Comparison of ENCODE assay signal across 16 cellular contexts in the genomic region with DNA sequence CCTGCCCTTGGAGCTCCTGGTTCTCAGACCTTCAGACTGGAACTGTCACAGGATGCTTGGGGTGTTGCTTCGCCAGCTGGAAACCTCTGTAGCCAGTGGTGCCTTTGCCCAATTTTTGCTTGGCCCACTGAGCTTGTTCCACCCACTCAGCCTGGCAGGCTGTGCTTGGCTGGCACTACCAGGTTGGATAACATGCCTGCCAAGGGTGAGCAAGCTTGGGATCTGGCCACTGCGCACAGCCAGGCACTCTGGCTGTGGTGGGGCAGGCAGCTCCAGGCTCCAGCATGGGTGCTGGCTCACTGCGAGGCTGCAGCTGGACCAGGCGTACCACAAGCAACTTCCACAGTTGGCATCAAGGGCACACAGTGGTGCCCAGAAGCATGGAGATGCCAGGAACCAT.
DNase-seq lines count a peak whose midpoint lies in the region; ATAC-seq and TF ChIP-seq lines count a peak whose summit lies in the region.
"Had no signal": no experiment of that assay in that cellular context is flagged by ENCODE, and none has a peak within 500 bp of the region (broad histone marks: within the 10 kb centered on the region; RNA-seq: fewer than 3 reads in every experiment).

No MANE protein-coding gene starts in this region.

- no peak overlapping the region for H3K4me3 Mint-ChIP-seq in chondrocyte (ENCODE audit: unreplicated experiment)
- H3K4me3 Mint-ChIP-seq: CD14-positive monocyte; CD8-positive, alpha-beta memory T cell; GM23338; HFFc6 had no signal

- H3K23ac ChIP-seq in neuronal stem cell (ENCODE audit: low read depth, low read length, poor library complexity), result no peak overlapping the region

- no peak overlapping the region for H3K4ac ChIP-seq in neuronal stem cell (ENCODE audit: low read length)

- no CpG with 5 or more reads among the region's 4 CpGs for WGBS in neuronal stem cell (ENCODE audit: extremely low coverage in 2 of 2, insufficient read length in 2 of 2, insufficient replicate concordance in 1 of 2), 2 donors

- no peak overlapping the region for H2BK12ac ChIP-seq in neuronal stem cell (ENCODE audit: low read length)

- no peak overlapping the region for H2AFZ ChIP-seq in neuronal stem cell (ENCODE audit: low read length)
- H2AFZ ChIP-seq: GM23338 had no signal

- H3K27me3 ChIP-seq in MG63, result no peaks in the 10 kb centered on the region
- H3K27me3 ChIP-seq in neuronal stem cell (ENCODE audit: control insufficient read depth in 3 of 3, insufficient read depth in 3 of 3, low read depth in 1 of 3, low read length in 3 of 3), result no peaks in the 10 kb centered on the region

- H3K9me3 ChIP-seq in MG63 (no peaks in the 10 kb centered on the region; the same call in 1 of the 2 replicates), neuronal stem cell (replicated peaks in 1 of 2; ENCODE audit: control insufficient read depth in 2 of 2, insufficient read depth in 1 of 2, low read depth in 1 of 2, low read length in 2 of 2) (no peaks in the 10 kb centered on the region)
- H3K9me3 ChIP-seq: Caco-2, HAP-1 had no signal

- no peak for TF ChIP-seq CTCF in chondrocyte (IDR thresholded peaks at IDR 0.05)

- intact Hi-C loops in left ventricle myocardium superior (cut with micrococcal nuclease), result no loop called here

- H2BK15ac ChIP-seq in neuronal stem cell (ENCODE audit: low read length), result no peak overlapping the region

- H2AK5ac ChIP-seq in neuronal stem cell (ENCODE audit: low read depth, low read length), result no peak overlapping the region

- no peaks in the 10 kb centered on the region for H3K4me1 Mint-ChIP-seq in chondrocyte (ENCODE audit: low read depth)
- H3K4me1 Mint-ChIP-seq: CD14-positive monocyte; CD8-positive, alpha-beta memory T cell; GM23338 had no signal

- H3K4me1 ChIP-seq in neuronal stem cell (ENCODE audit: control insufficient read depth in 2 of 2, insufficient read depth in 1 of 2, low read depth in 1 of 2, low read length in 2 of 2), result no peaks in the 10 kb centered on the region
- H3K4me1 ChIP-seq: Caco-2, HAP-1 had no signal

- no peaks in the 10 kb centered on the region for H3K36me3 Mint-ChIP-seq in chondrocyte (ENCODE audit: low read depth)
- H3K36me3 Mint-ChIP-seq: CD14-positive monocyte; CD8-positive, alpha-beta memory T cell had no signal

- no peak overlapping the region for H4K91ac ChIP-seq in neuronal stem cell (ENCODE audit: low read depth, low read length, poor library complexity)

- H3K27ac Mint-ChIP-seq in chondrocyte (ENCODE audit: unreplicated experiment), result no peak overlapping the region
- H3K27ac Mint-ChIP-seq: CD14-positive monocyte; CD8-positive, alpha-beta memory T cell; GM23338; HFFc6 had no signal

- no peaks in the 10 kb centered on the region for H3K9me3 Mint-ChIP-seq in chondrocyte (ENCODE audit: low read depth)
- H3K9me3 Mint-ChIP-seq: GM23338 had no signal

- no peak overlapping the region for H3K4me2 ChIP-seq in neuronal stem cell (ENCODE audit: insufficient read depth, low read length, poor library complexity, severe bottlenecking)
- H3K4me2 ChIP-seq: GM23338 had no signal

- DNase-seq in MG63 (peak; percentile 93), chondrocyte (ENCODE audit: low spot score) (peak; percentile 58), left ventricle myocardium superior (peak; percentile 53), neuronal stem cell (ENCODE audit: low spot score) (no peak), GOT3 (lab: John Stamatoyannopoulos, UW) (no peak), T-helper 1 cell (no peak)
- DNase-seq in activated CD4-positive, alpha-beta T cell treated with anti-CD3 and anti-CD28 coated beads for 48 hours, result no peak
- DNase-seq: Caco-2; CD8-positive, alpha-beta memory T cell; DND-41; GDM1; HFFc6 had no signal

- no peak overlapping the region for H2BK120ac ChIP-seq in neuronal stem cell (ENCODE audit: low read depth, low read length)

- H3K18ac ChIP-seq in neuronal stem cell (ENCODE audit: low read length), result peak overlapping the region; percentile 29

- H4K8ac ChIP-seq in neuronal stem cell (ENCODE audit: low read depth, low read length), result no peak overlapping the region

- no peak overlapping the region for H3K9ac ChIP-seq in neuronal stem cell (ENCODE audit: low read depth, low read length, poor library complexity)

- no peak overlapping the region for H2BK5ac ChIP-seq in neuronal stem cell (ENCODE audit: low read length)

- no peaks in the 10 kb centered on the region for H3K79me1 ChIP-seq in neuronal stem cell (ENCODE audit: low read depth, low read length)

- H3K14ac ChIP-seq in neuronal stem cell (ENCODE audit: low read length), result no peak overlapping the region

- peak; percentile 94 for ATAC-seq in left ventricle myocardium superior
- ATAC-seq: GM23338, HepG2 had no signal

- H3K4me3 ChIP-seq in MG63 (no peak overlapping the region), neuronal stem cell (ENCODE audit: low read length in 2 of 2) (peak overlapping the region in 1 of 2 donors; percentile 3)
- H3K4me3 ChIP-seq: GM23338, HAP-1 had no signal

- H3K27ac ChIP-seq in neuronal stem cell (replicated peaks; ENCODE audit: low read length), result no peak overlapping the region

- H3K36me3 ChIP-seq in MG63 (no peaks in the 10 kb centered on the region), neuronal stem cell (replicated peaks in 1 of 2; ENCODE audit: control insufficient read depth in 2 of 2, insufficient read depth in 2 of 2, low read length in 2 of 2) (no peaks in the 10 kb centered on the region)
- H3K36me3 ChIP-seq: HAP-1 had no signal

- no peaks in the 10 kb centered on the region for H3K27me3 Mint-ChIP-seq in chondrocyte (ENCODE audit: low read depth)
- H3K27me3 Mint-ChIP-seq: CD8-positive, alpha-beta memory T cell had no signal

Comparison
In these comparisons a context has a peak if more than half of its experiments do, and no peak if none do; other contexts are left out.
1. DNase-seq: peak in MG63 (single experiment), chondrocyte (single experiment) and left ventricle myocardium superior (single experiment); none in neuronal stem cell (single experiment), GOT3 (single experiment), activated CD4-positive, alpha-beta T cell treated with anti-CD3 and anti-CD28 coated beads for 48 hours (single experiment) and T-helper 1 cell (0 of 5).